Comparison of ENCODE assay signal across 7 cellular contexts in the genomic region with DNA sequence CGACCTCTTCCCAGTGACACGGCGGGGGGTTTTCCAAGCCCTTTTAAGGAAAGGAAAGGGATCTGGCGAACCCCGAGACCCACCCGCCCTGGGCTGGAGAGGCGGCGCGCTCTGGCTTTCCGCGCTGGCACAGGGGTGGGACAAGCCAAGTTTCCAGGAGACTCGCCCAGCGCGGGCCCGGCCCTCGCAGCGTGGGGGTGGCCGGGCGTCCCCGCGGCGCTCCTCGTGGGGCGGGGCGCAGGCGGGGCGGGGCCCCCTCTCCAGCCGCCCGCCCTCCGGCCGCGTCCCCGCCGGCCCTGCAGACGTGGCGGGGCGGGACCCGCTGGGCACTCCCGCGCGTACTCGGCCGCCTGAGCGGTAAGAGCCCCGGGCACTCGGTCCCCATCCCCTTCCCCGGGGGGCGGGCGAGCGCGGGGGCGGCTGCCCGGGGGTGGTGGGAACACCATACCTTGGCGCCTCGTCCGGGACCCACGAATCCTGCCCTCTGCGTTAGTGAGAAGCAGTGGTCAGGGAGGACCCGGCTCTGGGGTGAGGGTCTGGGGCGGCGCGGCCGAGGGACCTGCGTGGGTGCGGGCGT. TPM values are rescaled to one million over a fixed set of nuclear protein-coding genes. Genes with fewer than 3 reads are reported as not detected.
DNase-seq lines count a peak whose midpoint lies in the region; ATAC-seq, FAIRE-seq and TF ChIP-seq lines count a peak whose summit lies in the region.

A gene (plus strand): TSS at position 329 of the 577 bp plus-strand sequence. CDS start 10,273 bp downstream, outside the sequence.

- no peak for TF ChIP-seq CTCF in coronary artery (IDR thresholded peaks at IDR 0.05)
- TF ChIP-seq CTCF in kidney epithelial cell (IDR thresholded peaks at IDR 0.05; ENCODE audit: insufficient read depth, low read length, poor library complexity, severe bottlenecking): no peak

- H3K27me3 ChIP-seq in HUES48 (ENCODE audit: control insufficient read depth, insufficient read depth, low read length) (no peaks in the 10 kb centered on the region), kidney epithelial cell (ENCODE audit: control insufficient read depth, insufficient read depth, low read length) (no peaks in the 10 kb centered on the region), small intestine (ENCODE audit: control insufficient read depth in 2 of 2, insufficient read depth in 2 of 2, low read length in 2 of 2) (no peaks in the 10 kb centered on the region)

- peak; percentile 84 for ATAC-seq in GM21381 (IDR thresholded peaks at IDR 0.05; ENCODE audit: unreplicated experiment)

- H3K27ac ChIP-seq in HUES48 (ENCODE audit: low read depth, low read length): peak within 1 kb of the TSS; percentile 36
- peak within 1 kb of the TSS; percentile 93 to 94 for H3K27ac ChIP-seq in coronary artery
- peak within 1 kb of the TSS; percentile 89 to 97 for H3K27ac ChIP-seq in small intestine (ENCODE audit: low read depth in 1 of 2, low read length in 1 of 2)

- H3K4me1 ChIP-seq in HUES48 (ENCODE audit: control insufficient read depth, insufficient read depth, low read length) (peaks cover 14% of the 10 kb centered on the region; the same call in 1 of the 2 replicates), small intestine (ENCODE audit: control insufficient read depth in 2 of 2, insufficient read depth in 1 of 2, low read depth in 1 of 2, low read length in 1 of 2) (peaks cover 0 to 3% of the 10 kb centered on the region in 2 donors)

- no peaks in the 10 kb centered on the region for H3K9me3 ChIP-seq in HUES48 (ENCODE audit: control insufficient read depth, insufficient read depth, low read length)
- H3K9me3 ChIP-seq in small intestine (ENCODE audit: control insufficient read depth, low read depth): no peaks in the 10 kb centered on the region

- no peak for FAIRE-seq in small intestine (lab: Jason Lieb, UNC)

- H3K36me3 ChIP-seq in HUES48 (ENCODE audit: control insufficient read depth, insufficient read depth, low read length): peaks cover 4% of the 10 kb centered on the region; the same call in 1 of the 2 replicates
- H3K36me3 ChIP-seq in kidney epithelial cell (ENCODE audit: control insufficient read depth, insufficient read depth, low read length): no peaks in the 10 kb centered on the region
- peaks cover 0 to 2% of the 10 kb centered on the region in 2 donors for H3K36me3 ChIP-seq in small intestine (ENCODE audit: control insufficient read depth in 2 of 2, insufficient read depth in 2 of 2, low read length in 2 of 2)

- H3K4me3 ChIP-seq in HUES48 (ENCODE audit: low read depth, low read length) (peak within 1 kb of the TSS; percentile 74), coronary artery (peak within 1 kb of the TSS; percentile 80), kidney epithelial cell (ENCODE audit: low read depth, low read length) (peak within 1 kb of the TSS; percentile 94), small intestine (ENCODE audit: low read depth in 1 of 2, low read length in 2 of 2) (peak within 1 kb of the TSS; percentile 87 to 92)

- DNase-seq in GM03348 (ENCODE audit: low spot score): peak; percentile 99
- peak; percentile 6 for DNase-seq in T-helper 9 cell
- peak; percentile 87 for DNase-seq in coronary artery (ENCODE audit: low spot score)
- DNase-seq in kidney epithelial cell (ENCODE audit: low read depth): no peak
- DNase-seq in small intestine: peak; percentile 84

- H3K9ac ChIP-seq in HUES48 (ENCODE audit: low read depth, low read length): peak within 1 kb of the TSS; percentile 57

- 1 to 4% (median 1%) methylated on average over 44 to 66 of the region's 66 CpGs for WGBS in small intestine, 3 donors

RNA-seq across cellular contexts. Expression of the gene that starts here (rescaled TPM):
- total RNA-seq in kidney epithelial cell: 39.6 and 53.9 TPM in 2 replicates
- 10 to 100 TPM; 11.3 to 31.8 (median 18.6) TPM for polyA plus RNA-seq in small intestine

Comparison
In these comparisons a context has a peak if more than half of its experiments do, and no peak if none do; other contexts are left out.
1. H3K27ac ChIP-seq: peak in every context shown above with its lines; median percentile 94 in coronary artery; 93 in small intestine; 36 in HUES48.